ENCODE assay signal across 31 cellular contexts in genomic region chr9:21840647-21841046, GRCh38.
"Had no signal": no experiment of that assay in that cellular context is flagged by ENCODE, and none has a peak within 500 bp of the region (broad histone marks: within the 10 kb centered on the region; RNA-seq: fewer than 3 reads in every experiment).

No MANE protein-coding gene starts in this region.

- H3K36me3 ChIP-seq: WERI-Rb-1 had no signal

- H3K4me3 ChIP-seq: coronary artery, dorsolateral prefrontal cortex had no signal

- H3K27me3 Mint-ChIP-seq: activated B cell treated with CpG ODN at 0.5 μM for 24 hours; activated CD4-positive, alpha-beta memory T cell treated with anti-CD3 and anti-CD28 coated beads, Interleukin-2, amount 10 ng/mL, durations not matched to agents 7 days and 5 days; activated CD4-positive, alpha-beta T cell treated with anti-CD3 and anti-CD28 coated beads, Interleukin-2, amount 10 ng/mL, durations not matched to agents 7 days and 5 days; activated CD8-positive, alpha-beta memory T cell treated with anti-CD3 and anti-CD28 coated beads, Interleukin-2, amount 10 ng/mL, durations not matched to agents 7 days and 5 days; activated naive CD4-positive, alpha-beta T cell treated with anti-CD3 and anti-CD28 coated beads, Interleukin-2, amount 10 ng/mL, durations not matched to agents 7 days and 5 days; activated naive CD8-positive, alpha-beta T cell treated with anti-CD3 and anti-CD28 coated beads, Interleukin-2, amount 10 ng/mL, durations not matched to agents 7 days and 5 days; activated T-cell treated with anti-CD3 and anti-CD28 coated beads, Interleukin-2, amount 50 U/mL, for 24 hours; central memory CD8-positive, alpha-beta T cell; dendritic cell treated with granulocyte-macrophage colony-stimulating factor and Interleukin-4, amounts not matched to agents 40 ng/mL and 50 ng/mL, for 4 days; T-helper 17 cell had no signal

- H3K4me3 Mint-ChIP-seq: activated B cell treated with CpG ODN at 0.5 μM for 24 hours; activated CD4-positive, alpha-beta memory T cell treated with anti-CD3 and anti-CD28 coated beads, Interleukin-2, amount 10 ng/mL, durations not matched to agents 7 days and 5 days; activated CD4-positive, alpha-beta T cell treated with anti-CD3 and anti-CD28 coated beads, Interleukin-2, amount 10 ng/mL, durations not matched to agents 7 days and 5 days; activated CD8-positive, alpha-beta memory T cell treated with anti-CD3 and anti-CD28 coated beads, Interleukin-2, amount 10 ng/mL, durations not matched to agents 7 days and 5 days; activated naive CD4-positive, alpha-beta T cell treated with anti-CD3 and anti-CD28 coated beads, Interleukin-2, amount 10 ng/mL, durations not matched to agents 7 days and 5 days; activated naive CD8-positive, alpha-beta T cell treated with anti-CD3 and anti-CD28 coated beads, Interleukin-2, amount 10 ng/mL, durations not matched to agents 7 days and 5 days; activated T-cell treated with anti-CD3 and anti-CD28 coated beads, Interleukin-2, amount 50 U/mL, for 24 hours; activated T-cell treated with anti-CD3 and anti-CD28 coated beads, Interleukin-2, amount 50 U/mL, for 72 hours; central memory CD8-positive, alpha-beta T cell; dendritic cell treated with granulocyte-macrophage colony-stimulating factor and Interleukin-4, amounts not matched to agents 40 ng/mL and 50 ng/mL, for 4 days; endodermal cell; T-helper 17 cell; T-helper 2 cell treated with Interferon-gamma antibody and Interleukin-4, amounts not matched to agents 5 μg/mL and 100 μg/mL, for 36 hours had no signal

- ATAC-seq: activated CD8-positive, alpha-beta memory T cell treated with anti-CD3 and anti-CD28 coated beads, Interleukin-2, amount 10 ng/mL, durations not matched to agents 7 days and 5 days; activated naive CD4-positive, alpha-beta T cell treated with anti-CD3 and anti-CD28 coated beads, Interleukin-2, amount 50 U/mL, for 72 hours; activated T-cell treated with anti-CD3 and anti-CD28 coated beads, Interleukin-2, amount 50 U/mL, for 72 hours; esophagus mucosa; T-helper 17 cell had no signal

- H3K27ac Mint-ChIP-seq: activated B cell treated with CpG ODN at 0.5 μM for 24 hours; activated CD4-positive, alpha-beta memory T cell treated with anti-CD3 and anti-CD28 coated beads, Interleukin-2, amount 10 ng/mL, durations not matched to agents 7 days and 5 days; activated CD4-positive, alpha-beta T cell treated with anti-CD3 and anti-CD28 coated beads, Interleukin-2, amount 10 ng/mL, durations not matched to agents 7 days and 5 days; activated CD8-positive, alpha-beta memory T cell treated with anti-CD3 and anti-CD28 coated beads, Interleukin-2, amount 10 ng/mL, durations not matched to agents 7 days and 5 days; activated naive CD4-positive, alpha-beta T cell treated with anti-CD3 and anti-CD28 coated beads, Interleukin-2, amount 10 ng/mL, durations not matched to agents 7 days and 5 days; activated naive CD4-positive, alpha-beta T cell treated with anti-CD3 and anti-CD28 coated beads, Interleukin-2, amount 50 U/mL, for 72 hours; activated T-cell treated with anti-CD3 and anti-CD28 coated beads, Interleukin-2, amount 50 U/mL, for 24 hours; activated T-cell treated with anti-CD3 and anti-CD28 coated beads, Interleukin-2, amount 50 U/mL, for 72 hours; dendritic cell treated with granulocyte-macrophage colony-stimulating factor and Interleukin-4, amounts not matched to agents 40 ng/mL and 50 ng/mL, for 4 days; endodermal cell; T-helper 17 cell; T-helper 2 cell treated with Interferon-gamma antibody and Interleukin-4, amounts not matched to agents 5 μg/mL and 100 μg/mL, for 36 hours had no signal

- DNase-seq: activated B cell treated with CpG ODN at 0.5 μM for 24 hours; activated CD4-positive, alpha-beta memory T cell treated with anti-CD3 and anti-CD28 coated beads, Interleukin-2, amount 10 ng/mL, durations not matched to agents 7 days and 5 days; activated CD4-positive, alpha-beta T cell treated with anti-CD3 and anti-CD28 coated beads for 4 hours; activated CD4-positive, alpha-beta T cell treated with anti-CD3 and anti-CD28 coated beads, Interleukin-2, amount 10 ng/mL, durations not matched to agents 7 days and 5 days; activated CD4-positive, alpha-beta T cell treated with anti-CD3 and anti-CD28 coated beads, Interleukin-2, amount 50 U/mL, for 4 hours; activated CD4-positive, CD25-positive, alpha-beta regulatory T cell treated with anti-CD3 and anti-CD28 coated beads, Interleukin-2, amount 50 U/mL, for 72 hours; activated CD8-positive, alpha-beta memory T cell treated with anti-CD3 and anti-CD28 coated beads, Interleukin-2, amount 10 ng/mL, durations not matched to agents 7 days and 5 days; activated CD8-positive, alpha-beta memory T cell treated with anti-CD3 and anti-CD28 coated beads, Interleukin-2, amount 50 U/mL, for 48 hours; activated gamma-delta T cell; activated naive CD4-positive, alpha-beta T cell; activated naive CD4-positive, alpha-beta T cell treated with anti-CD3 and anti-CD28 coated beads, Interleukin-2, amount 10 ng/mL, durations not matched to agents 7 days and 5 days; activated naive CD8-positive, alpha-beta T cell treated with anti-CD3 and anti-CD28 coated beads, Interleukin-2, amount 10 ng/mL, durations not matched to agents 7 days and 5 days; activated T-cell treated with anti-CD3 and anti-CD28 coated beads for 4 hours; activated T-cell treated with anti-CD3 and anti-CD28 coated beads, Interleukin-2, amount 50 U/mL, for 24 hours; activated T-cell treated with anti-CD3 and anti-CD28 coated beads, Interleukin-2, amount 50 U/mL, for 72 hours; brain microvascular endothelial cell; dorsolateral prefrontal cortex; effector memory CD4-positive, alpha-beta T cell; endodermal cell; foreskin fibroblast; head of caudate nucleus; hippocampal formation; T-helper 17 cell; T1000; WERI-Rb-1 had no signal

- H3K4me1 Mint-ChIP-seq: activated CD4-positive, alpha-beta T cell treated with anti-CD3 and anti-CD28 coated beads, Interleukin-2, amount 10 ng/mL, durations not matched to agents 7 days and 5 days; activated naive CD4-positive, alpha-beta T cell treated with anti-CD3 and anti-CD28 coated beads, Interleukin-2, amount 10 ng/mL, durations not matched to agents 7 days and 5 days; endodermal cell had no signal
